Comparison of ENCODE assay signal across 8 cellular contexts in genomic region chr3:133038731-133039398, GRCh38. TPM values are rescaled to one million over a fixed set of nuclear protein-coding genes. Genes with fewer than 3 reads are reported as not detected.
DNase-seq lines count a peak whose midpoint lies in the region; ATAC-seq, FAIRE-seq and TF ChIP-seq lines count a peak whose summit lies in the region.

No MANE protein-coding gene starts in this region.

- H3K9me3 ChIP-seq in naive thymus-derived CD4-positive, alpha-beta T cell (ENCODE audit: control insufficient read depth in 2 of 3, low read length in 3 of 3), result no peaks in the 10 kb centered on the region

- intact Hi-C loops in naive thymus-derived CD4-positive, alpha-beta T cell (cut with micrococcal nuclease), result loop anchor here in 1 of 2 donors (10.0 kb wide), 1 partner anchor 346 kb away; no protein-coding TSS in a partner anchor

- peaks cover 0 to 7% (median 0%) of the 10 kb centered on the region in 11 donors for H3K9me3 Mint-ChIP-seq in naive thymus-derived CD4-positive, alpha-beta T cell

- H3K36me3 Mint-ChIP-seq in naive thymus-derived CD4-positive, alpha-beta T cell, result peaks cover 0 to 5% (median 0%) of the 10 kb centered on the region in 5 donors

- FAIRE-seq in H54 (lab: Jason Lieb, UNC) (no peak), GM12892 (lab: Jason Lieb, UNC) (no peak)

- no peak for ATAC-seq in naive thymus-derived CD4-positive, alpha-beta T cell

- no peak for TF ChIP-seq CTCF in GM13976 (IDR thresholded peaks at IDR 0.05; ENCODE audit: borderline replicate concordance, control extremely low read depth, extremely low read depth, insufficient read depth, missing control alignments)
- no peak for TF ChIP-seq CTCF in epithelial cell of proximal tubule (conservative IDR thresholded peaks at IDR 0.05; ENCODE audit: low read depth, low read length)

- H3K27ac Mint-ChIP-seq in naive thymus-derived CD4-positive, alpha-beta T cell, result no peak overlapping the region

- DNase-seq in GM13976 (ENCODE audit: low spot score) (peak; percentile 37), NCI-H2227 (lab: John Stamatoyannopoulos, UW; ENCODE audit: unreplicated experiment) (peak; percentile 37), epithelial cell of proximal tubule (ENCODE audit: low read depth) (no peak), H54 (ENCODE audit: insufficient read length, low spot score) (no peak), HuH-7.5 (ENCODE audit: low spot score) (no peak), GM12892 (ENCODE audit: insufficient read length) (no peak)
- no peak for DNase-seq in naive thymus-derived CD4-positive, alpha-beta T cell
- DNase-seq in effector CD4-positive, alpha-beta T cell, result no peak

- H3K4me1 ChIP-seq in naive thymus-derived CD4-positive, alpha-beta T cell (ENCODE audit: control insufficient read depth in 2 of 2, insufficient read depth in 2 of 2, low read length in 2 of 2), result no peaks in the 10 kb centered on the region

- peaks cover 0 to 15% (median 8%) of the 10 kb centered on the region in 7 donors for H3K4me1 Mint-ChIP-seq in naive thymus-derived CD4-positive, alpha-beta T cell

- H3K4me3 Mint-ChIP-seq in naive thymus-derived CD4-positive, alpha-beta T cell, result peak overlapping the region in 6 of 10 donors; percentile 17 to 73 (median 30)

- no peak overlapping the region for H3K27ac ChIP-seq in naive thymus-derived CD4-positive, alpha-beta T cell (ENCODE audit: low read depth, low read length)

- TF ChIP-seq POLR2A in H54 (IDR thresholded peaks at IDR 0.05; ENCODE audit: low read depth, low read length) (no peak), GM12892 (IDR thresholded peaks at IDR 0.05; ENCODE audit: low read depth, low read length) (no peak)

- H3K36me3 ChIP-seq in naive thymus-derived CD4-positive, alpha-beta T cell (ENCODE audit: control insufficient read depth in 2 of 3, insufficient read depth in 3 of 3, low read length in 3 of 3), result no peaks in the 10 kb centered on the region

- H3K27me3 Mint-ChIP-seq in naive thymus-derived CD4-positive, alpha-beta T cell, result peaks cover 49 to 66% (median 58%) of the 10 kb centered on the region in 5 donors

- peak overlapping the region; percentile 59 for H3K4me3 ChIP-seq in epithelial cell of proximal tubule (ENCODE audit: low read depth, low read length)
- no peak overlapping the region for H3K4me3 ChIP-seq in naive thymus-derived CD4-positive, alpha-beta T cell (ENCODE audit: low read length)

- in situ Hi-C loops in GM13976 (cut with MboI; ENCODE audit: low sequenced_read_pairs, unreplicated experiment), result loop anchor here (25.0 kb wide), 2 partner anchors 302 to 348 kb away; no protein-coding TSS in a partner anchor

- H3K27me3 ChIP-seq in naive thymus-derived CD4-positive, alpha-beta T cell (ENCODE audit: control insufficient read depth in 2 of 2, insufficient read depth in 2 of 2, low read length in 2 of 2), result peaks cover 0 to 6% of the 10 kb centered on the region in 2 donors

- POLR2A ChIA-PET in naive thymus-derived CD4-positive, alpha-beta T cell (lab: Charles Lee), result no interaction called here

- CTCF ChIA-PET in naive thymus-derived CD4-positive, alpha-beta T cell (lab: Charles Lee), result no interaction called here

RNA-seq across cellular contexts. Expression of gene TMEM108, which starts 0.7 kb away (rescaled TPM):
- 1.4 and 1.7 TPM in 2 replicates for total RNA-seq in epithelial cell of proximal tubule
- not detected for total RNA-seq in naive thymus-derived CD4-positive, alpha-beta T cell
- not detected for polyA plus RNA-seq in naive thymus-derived CD4-positive, alpha-beta T cell
- polyA plus RNA-seq in GM12892 (2012; ENCODE audit: missing spikeins), result 0.36 TPM

Comparison
In these comparisons a context has a peak if more than half of its experiments do, and no peak if none do; other contexts are left out.
1. DNase-seq: peak in GM13976 (single experiment) and NCI-H2227 (single experiment); none in epithelial cell of proximal tubule (single experiment), naive thymus-derived CD4-positive, alpha-beta T cell (0 of 9), effector CD4-positive, alpha-beta T cell (single experiment), H54 (single experiment), HuH-7.5 (single experiment) and GM12892 (single experiment).